ENCODE assay signal across 1 cellular context in the genomic region with DNA sequence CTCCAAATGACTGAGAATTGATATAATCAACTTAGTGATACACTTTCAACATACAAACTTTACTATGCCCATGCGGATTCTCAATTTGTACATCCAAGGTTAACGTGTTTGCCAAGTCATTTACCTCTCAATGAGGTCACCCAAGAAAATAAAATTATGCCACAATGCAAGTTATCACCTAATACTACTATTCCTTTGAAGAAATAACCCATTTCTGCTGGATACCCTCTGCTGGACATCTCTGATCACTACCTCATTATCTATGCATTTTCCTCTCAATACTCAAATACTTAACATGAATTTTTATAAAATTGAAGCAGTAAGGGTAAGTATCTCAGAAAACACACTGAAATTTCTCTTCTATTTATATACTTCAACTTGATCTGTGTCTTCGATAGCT.
TF ChIP-seq lines count a peak whose summit lies in the region.

No MANE protein-coding gene starts in this region.

TF ChIP-seq in SK-N-SH, 30 proteins besides CTCF, POLR2A, EP300 and RAD21:
- TF ChIP-seq MXI1 (IDR thresholded peaks at IDR 0.05; ENCODE audit: low read depth, low read length) (no peak), POLR2AphosphoS5 (IDR thresholded peaks at IDR 0.05; ENCODE audit: low read depth, low read length) (no peak), FOXM1 (IDR thresholded peaks at IDR 0.05; ENCODE audit: low read depth) (no peak), EZH2phosphoT487 (IDR thresholded peaks at IDR 0.05; ENCODE audit: borderline replicate concordance, low read depth) (no peak)
- TF ChIP-seq, protein P1, sequence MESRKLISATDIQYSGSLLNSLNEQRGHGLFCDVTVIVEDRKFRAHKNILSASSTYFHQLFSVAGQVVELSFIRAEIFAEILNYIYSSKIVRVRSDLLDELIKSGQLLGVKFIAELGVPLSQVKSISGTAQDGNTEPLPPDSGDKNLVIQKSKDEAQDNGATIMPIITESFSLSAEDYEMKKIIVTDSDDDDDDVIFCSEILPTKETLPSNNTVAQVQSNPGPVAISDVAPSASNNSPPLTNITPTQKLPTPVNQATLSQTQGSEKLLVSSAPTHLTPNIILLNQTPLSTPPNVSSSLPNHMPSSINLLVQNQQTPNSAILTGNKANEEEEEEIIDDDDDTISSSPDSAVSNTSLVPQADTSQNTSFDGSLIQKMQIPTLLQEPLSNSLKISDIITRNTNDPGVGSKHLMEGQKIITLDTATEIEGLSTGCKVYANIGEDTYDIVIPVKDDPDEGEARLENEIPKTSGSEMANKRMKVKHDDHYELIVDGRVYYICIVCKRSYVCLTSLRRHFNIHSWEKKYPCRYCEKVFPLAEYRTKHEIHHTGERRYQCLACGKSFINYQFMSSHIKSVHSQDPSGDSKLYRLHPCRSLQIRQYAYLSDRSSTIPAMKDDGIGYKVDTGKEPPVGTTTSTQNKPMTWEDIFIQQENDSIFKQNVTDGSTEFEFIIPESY (IDR thresholded peaks at IDR 0.05; ENCODE audit: borderline replicate concordance, low read depth), result no peak
